In the genomic region with DNA sequence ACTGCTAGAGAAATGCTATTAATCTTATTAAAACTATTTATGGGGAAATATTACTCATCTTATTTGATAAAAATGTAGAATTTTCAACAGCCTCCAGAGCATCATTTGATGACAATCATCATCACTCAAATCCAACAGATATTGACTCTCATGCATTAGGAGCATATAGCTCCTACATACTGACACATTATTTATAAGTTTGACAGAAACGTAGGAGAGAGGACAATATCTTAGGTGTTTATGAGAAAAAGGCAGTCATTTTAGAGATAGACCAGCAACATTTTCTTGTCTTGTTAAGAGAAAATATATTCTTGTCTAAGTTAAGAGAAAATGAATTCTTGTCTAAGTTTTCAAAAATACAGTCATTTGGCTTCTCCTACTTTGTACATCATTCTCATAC, we compare ENCODE assay signal across 34 cellular contexts.
"Had no signal": no experiment of that assay in that cellular context is flagged by ENCODE, and none has a peak within 500 bp of the region (broad histone marks: within the 10 kb centered on the region; RNA-seq: fewer than 3 reads in every experiment).

No MANE protein-coding gene starts in this region.

- H3K27me3 ChIP-seq: MG63 had no signal

- DNase-seq: Karpas-422, Kasumi-1, MG63, MM.1S, MV-4-11, NCI-H1048, NCI-H1092, NCI-H1092 treated with DMSO at 0.1 percent for 48 hours, NCI-H1105, NCI-H1105 treated with DMSO at 0.1 percent for 48 hours, NCI-H1417, NCI-H1417 treated with DMSO at 0.1 percent for 48 hours, NCI-H1436, NCI-H1436 treated with DMSO at 0.1 percent for 48 hours, NCI-H146, NCI-H1694, NCI-H1694 treated with DMSO at 0.1 percent for 48 hours, NCI-H187, NCI-H187 treated with DMSO at 0.1 percent for 48 hours, NCI-H1930, NCI-H2029, NCI-H2029 treated with DMSO at 0.1 percent for 48 hours, NCI-H2081, NCI-H2081 treated with DMSO at 0.1 percent for 48 hours, NCI-H2107, NCI-H2171, NCI-H2171 treated with DMSO at 0.1 percent for 48 hours, NCI-H2227 treated with DMSO at 0.1 percent for 48 hours, NCI-H226, NCI-H345, NCI-H446, NCI-H446 treated with DMSO at 0.1 percent for 48 hours, NCI-H510A had no signal

- H3K9ac ChIP-seq: KMS-11 had no signal

- H3K27ac ChIP-seq: KMS-11 had no signal

- H3K36me3 ChIP-seq: MG63 had no signal

- H3K4me2 ChIP-seq: KMS-11 had no signal

- H3K9me3 ChIP-seq: MG63 had no signal

- H3K4me3 ChIP-seq: MG63 had no signal
